In the genomic region with DNA sequence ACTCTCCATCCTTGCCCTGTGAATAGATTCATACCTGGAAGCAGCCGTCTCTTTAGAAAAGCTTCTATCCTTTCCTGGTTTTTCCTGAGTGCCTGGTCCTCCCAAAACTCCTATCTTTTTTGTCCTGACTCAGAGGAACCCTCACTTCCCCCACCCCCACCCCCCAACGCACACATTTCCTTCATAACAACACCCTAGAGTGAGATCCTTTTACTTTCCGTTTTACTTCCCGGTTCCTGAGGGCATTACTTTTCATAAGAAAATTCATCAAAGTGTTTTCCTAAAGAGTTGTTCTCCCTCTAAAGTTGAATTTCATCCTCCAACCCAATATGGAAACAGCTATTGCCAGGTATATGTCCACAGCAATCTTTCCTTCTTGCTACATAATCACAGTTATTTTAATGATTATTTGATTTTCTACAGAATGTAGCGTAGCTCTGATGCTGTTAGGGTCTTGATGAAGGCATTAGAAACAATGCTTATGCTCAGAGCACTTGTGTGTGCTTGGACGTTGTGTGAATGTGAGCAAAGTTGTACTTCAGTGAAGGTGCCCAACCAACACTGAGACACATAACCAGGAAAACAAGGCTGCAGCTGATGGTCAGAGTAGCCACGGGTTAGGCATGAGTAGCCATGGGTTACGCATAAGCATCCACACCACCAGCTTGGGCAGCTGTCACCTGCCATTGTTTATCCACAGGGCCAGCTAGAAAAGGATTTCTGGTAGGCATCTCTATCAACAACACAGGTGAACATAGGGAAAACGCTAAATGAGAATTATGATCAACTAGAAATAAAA, we compare ENCODE assay signal across 17 cellular contexts.
DNase-seq lines count a peak whose midpoint lies in the region; ATAC-seq, FAIRE-seq and TF ChIP-seq lines count a peak whose summit lies in the region.
"Had no signal": no experiment of that assay in that cellular context is flagged by ENCODE, and none has a peak within 500 bp of the region (broad histone marks: within the 10 kb centered on the region; RNA-seq: fewer than 3 reads in every experiment).

No MANE protein-coding gene starts in this region.

- H3K36me3 ChIP-seq in GM12878 (ENCODE audit: control insufficient read depth in 2 of 2, insufficient read depth in 2 of 2, low read length in 1 of 2) = no peaks in the 10 kb centered on the region

- peaks cover 6% of the 10 kb centered on the region for H3K4me1 ChIP-seq in GM12878 (ENCODE audit: control insufficient read depth, insufficient read depth, low read length)

- H3K4me3 Mint-ChIP-seq in activated T-helper 1 cell treated with anti-CD3 and anti-CD28 coated beads, Interleukin-12 subunit alpha, Interleukin-12 subunit beta, Interleukin-2, Interleukin-4 antibody, amounts not matched to agents 30 ng/mL and 10 ng/mL and 1 ng/mL, durations not matched to agents 14 hours and 24 hours and 36 hours = no peak overlapping the region
- H3K4me3 Mint-ChIP-seq: activated T-cell treated with anti-CD3 and anti-CD28 coated beads, Interleukin-2, amount 50 U/mL, for 4 hours had no signal

- no peaks in the 10 kb centered on the region for H4K20me1 ChIP-seq in GM12878 (ENCODE audit: control insufficient read depth, insufficient read depth)

- no peaks in the 10 kb centered on the region for H3K27me3 ChIP-seq in GM12878 (replicated peaks in 1 of 2; ENCODE audit: control insufficient read depth in 2 of 2, insufficient read depth in 2 of 2, low read length in 1 of 2)

- no peaks in the 10 kb centered on the region for H3K79me2 ChIP-seq in GM12878 (ENCODE audit: control insufficient read depth, insufficient read depth, low read length)

- SMC1A ChIA-PET in GM12878 (lab: Charles Lee; ENCODE audit: uncharacterized antibody, unreplicated experiment) = interaction anchor here (0.8 to 1.6 kb wide), 4 partner anchors 43 to 214 kb away, joined by 3 to 5 read pairs (median 3); no protein-coding TSS in a partner anchor

- H3K27ac ChIP-seq in GM12878 (ENCODE audit: control insufficient read depth, insufficient read depth) = peak overlapping the region; percentile 41
- H3K27ac ChIP-seq: parathyroid adenoma had no signal

- no peak for TF ChIP-seq RAD21 in GM12878 (IDR thresholded peaks at IDR 0.05; ENCODE audit: insufficient read depth, low read depth, low read length)

- 36% methylated on average over 9 of the region's 9 CpGs for WGBS in GM12878 (ENCODE audit: insufficient coverage, insufficient replicate concordance, low lambda C conversion rate, missing lambda C conversion rate)

- H3K4me2 ChIP-seq in GM12878 (ENCODE audit: control insufficient read depth, insufficient read depth) = peak overlapping the region; percentile 45

- POLR2A ChIA-PET in GM12878 (lab: Charles Lee) = interaction anchor here (0.7 kb wide), 2 partner anchors 344 to 461 kb away, joined by 3 to 6 read pairs; no protein-coding TSS in a partner anchor

- in situ Hi-C loops in ACHN (cut with HindIII; ENCODE audit: low pct_ligation_motif_present, low pct_unique_long_range_greater_than_20kb, low sequenced_read_pairs) = no loop called here
- in situ Hi-C loops in GM12878 (cut with MboI) = no loop called here

- TF ChIP-seq CTCF in GM12878 (IDR thresholded peaks at IDR 0.05 in 2 of 3, conservative IDR thresholded peaks at IDR 0.05 in 1 of 3; ENCODE audit: control insufficient read depth in 2 of 3, extremely low read depth in 1 of 3, insufficient read depth in 1 of 3, low read depth in 3 of 3, low read length in 3 of 3) = no peak

- peak; percentile 8 for DNase-seq in ACHN
- DNase-seq in GM12878 (ENCODE audit: low read depth, low spot score) = no peak
- no peak for DNase-seq in activated T-helper 1 cell treated with anti-CD3 and anti-CD28 coated beads, Interleukin-12 subunit alpha, Interleukin-12 subunit beta, Interleukin-2, Interleukin-4 antibody, amounts not matched to agents 30 ng/mL and 10 ng/mL and 1 ng/mL, durations not matched to agents 14 hours and 24 hours and 36 hours (ENCODE audit: low spot score)
- no peak for DNase-seq in HUDEP-2 (lab: John Stamatoyannopoulos, UW; ENCODE audit: unreplicated experiment in 76 of 76)
- no peak for DNase-seq in DMS79 treated with DMSO at 0.1 percent for 48 hours (lab: John Stamatoyannopoulos, UW)
- DNase-seq in NCI-H1092 treated with DMSO at 0.1 percent for 48 hours (lab: John Stamatoyannopoulos, UW) = no peak
- DNase-seq: activated T-cell treated with anti-CD3 and anti-CD28 coated beads, Interleukin-2, amount 50 U/mL, for 4 hours; DND-41; Karpas-422; NCI-H2171; PC-3; SW 1271 had no signal

- CTCF ChIA-PET in GM12878 (lab: Yijun Ruan, JAX) = interaction anchor here (0.5 to 2.5 kb wide), 5 partner anchors 9 to 208 kb away, joined by 3 to 6 read pairs (median 3); no protein-coding TSS in a partner anchor

- FAIRE-seq in GM12878 (lab: Jason Lieb, UNC) = peak; percentile 76
- FAIRE-seq: astrocyte, urothelium cell line had no signal

- no peak for TF ChIP-seq POLR2A in GM12878 (IDR thresholded peaks at IDR 0.05; ENCODE audit: low read depth, low read length)

- no peak overlapping the region for H3K27ac Mint-ChIP-seq in activated T-helper 1 cell treated with anti-CD3 and anti-CD28 coated beads, Interleukin-12 subunit alpha, Interleukin-12 subunit beta, Interleukin-2, Interleukin-4 antibody, amounts not matched to agents 30 ng/mL and 10 ng/mL and 1 ng/mL, durations not matched to agents 14 hours and 24 hours and 36 hours

- intact Hi-C loops in GM12878 (cut with micrococcal nuclease; ENCODE audit: unreplicated experiment) = no loop called here
- intact Hi-C loops in activated T-helper 1 cell treated with anti-CD3 and anti-CD28 coated beads, Interleukin-12 subunit alpha, Interleukin-12 subunit beta, Interleukin-2, Interleukin-4 antibody, amounts not matched to agents 30 ng/mL and 10 ng/mL and 1 ng/mL, durations not matched to agents 14 hours and 24 hours and 36 hours (cut with micrococcal nuclease) = no loop called here

- no peaks in the 10 kb centered on the region for H3K27me3 Mint-ChIP-seq in activated T-helper 1 cell treated with anti-CD3 and anti-CD28 coated beads, Interleukin-12 subunit alpha, Interleukin-12 subunit beta, Interleukin-2, Interleukin-4 antibody, amounts not matched to agents 30 ng/mL and 10 ng/mL and 1 ng/mL, durations not matched to agents 14 hours and 24 hours and 36 hours (ENCODE audit: insufficient read depth)

- peaks cover 3% of the 10 kb centered on the region for H3K36me3 Mint-ChIP-seq in activated T-helper 1 cell treated with anti-CD3 and anti-CD28 coated beads, Interleukin-12 subunit alpha, Interleukin-12 subunit beta, Interleukin-2, Interleukin-4 antibody, amounts not matched to agents 30 ng/mL and 10 ng/mL and 1 ng/mL, durations not matched to agents 14 hours and 24 hours and 36 hours (ENCODE audit: low read depth)

- H3K9me3 Mint-ChIP-seq in activated T-helper 1 cell treated with anti-CD3 and anti-CD28 coated beads, Interleukin-12 subunit alpha, Interleukin-12 subunit beta, Interleukin-2, Interleukin-4 antibody, amounts not matched to agents 30 ng/mL and 10 ng/mL and 1 ng/mL, durations not matched to agents 14 hours and 24 hours and 36 hours = peaks cover 7% of the 10 kb centered on the region

- H3K4me1 Mint-ChIP-seq in activated T-helper 1 cell treated with anti-CD3 and anti-CD28 coated beads, Interleukin-12 subunit alpha, Interleukin-12 subunit beta, Interleukin-2, Interleukin-4 antibody, amounts not matched to agents 30 ng/mL and 10 ng/mL and 1 ng/mL, durations not matched to agents 14 hours and 24 hours and 36 hours (ENCODE audit: low read depth) = peaks cover 20% of the 10 kb centered on the region

- ATAC-seq in GM18868 (IDR thresholded peaks at IDR 0.05; ENCODE audit: unreplicated experiment) = peak; percentile 64
- peak; percentile 91 for ATAC-seq in HG03354 (IDR thresholded peaks at IDR 0.05; ENCODE audit: poor library complexity, severe bottlenecking, unreplicated experiment)
- peak; percentile 92 for ATAC-seq in GM12878
- ATAC-seq: activated T-cell treated with anti-CD3 and anti-CD28 coated beads, Interleukin-2, amount 50 U/mL, for 4 hours; PC-3 had no signal

- 0 out of 2 replicates have a peak overlapping the region, but pooled peaks have one; percentile 4 for H3K4me3 ChIP-seq in GM12878

- H2AFZ ChIP-seq in GM12878 (ENCODE audit: control insufficient read depth, low read depth, low read length) = peak overlapping the region; percentile 57
- H2AFZ ChIP-seq: parathyroid adenoma had no signal

- no peaks in the 10 kb centered on the region for H3K9me3 ChIP-seq in GM12878 (replicated peaks; ENCODE audit: control insufficient read depth, insufficient read depth, low read length)

- no peak for TF ChIP-seq EP300 in GM12878 (IDR thresholded peaks at IDR 0.05; ENCODE audit: borderline replicate concordance in 1 of 2, control insufficient read depth in 1 of 2, low read depth in 2 of 2, low read length in 2 of 2)

- H3K9ac ChIP-seq in GM12878 (ENCODE audit: control insufficient read depth, insufficient read depth, low read length) = 0 out of 2 replicates have a peak overlapping the region, but pooled peaks have one; percentile 4
- H3K9ac ChIP-seq: parathyroid adenoma had no signal

- RAD21 ChIA-PET in GM12878 (lab: Charles Lee; ENCODE audit: unreplicated experiment) = no interaction called here

- no TSS peak for BruUV-seq in GM12878 (replicated peaks; lab: Mats Ljungman, UMichigan)
